In genomic region chr2:121659933-121660332, GRCh38 we compare ENCODE assay signal across 2 cellular contexts.
TF ChIP-seq lines count a peak whose summit lies in the region.

No MANE protein-coding gene starts in this region.

TF ChIP-seq in HepG2, 621 proteins besides CTCF, POLR2A, EP300 and RAD21 (continues in another document):
- TF ChIP-seq ADNP (CRISPR knock-in tag; IDR thresholded peaks at IDR 0.05) (no peak), ARNTL (CRISPR knock-in tag; IDR thresholded peaks at IDR 0.05) (no peak), DZIP1 (CRISPR knock-in tag; IDR thresholded peaks at IDR 0.05) (no peak), SIX1 (CRISPR knock-in tag; IDR thresholded peaks at IDR 0.05; ENCODE audit: borderline replicate concordance) (no peak), ZNF367 (CRISPR knock-in tag; IDR thresholded peaks at IDR 0.05; ENCODE audit: borderline replicate concordance) (no peak), HNF1A (IDR thresholded peaks at IDR 0.05; ENCODE audit: low read depth) (no peak), HNF1A (CRISPR knock-in tag; IDR thresholded peaks at IDR 0.05; ENCODE audit: borderline replicate concordance) (no peak), ZNF720 (CRISPR knock-in tag; IDR thresholded peaks at IDR 0.05) (no peak), DBP (CRISPR knock-in tag; IDR thresholded peaks at IDR 0.05; ENCODE audit: not compliant biosample characterization) (no peak), HNRNPK (IDR thresholded peaks at IDR 0.05; ENCODE audit: low read depth, low read length, poor library complexity, severe bottlenecking) (no peak), ZMAT3 (CRISPR knock-in tag; conservative IDR thresholded peaks at IDR 0.05) (no peak), NCOR1 (IDR thresholded peaks at IDR 0.05; ENCODE audit: borderline replicate concordance, low read length) (no peak), CBFB (CRISPR knock-in tag; IDR thresholded peaks at IDR 0.05) (no peak), ZNF414 (CRISPR knock-in tag; IDR thresholded peaks at IDR 0.05) (no peak), CEBPG (CRISPR knock-in tag; IDR thresholded peaks at IDR 0.05) (no peak), BATF2 (CRISPR knock-in tag; IDR thresholded peaks at IDR 0.05) (no peak), TSC22D2 (CRISPR knock-in tag; IDR thresholded peaks at IDR 0.05; ENCODE audit: borderline replicate concordance) (no peak)

TF ChIP-seq in K562, 482 proteins besides CTCF, POLR2A, EP300 and RAD21:
- no peak for TF ChIP-seq HDAC2 (IDR thresholded peaks at IDR 0.05)
- 0 out of 2 replicates have a peak, but pooled peaks have one; percentile 4 for TF ChIP-seq ZNF121 (CRISPR knock-in tag; conservative IDR thresholded peaks at IDR 0.05)
- TF ChIP-seq BCLAF1 (IDR thresholded peaks at IDR 0.05; ENCODE audit: borderline replicate concordance in 1 of 2, control insufficient read depth in 1 of 2, low read depth in 2 of 2, low read length in 1 of 2) = no peak
